Comparison of ENCODE assay signal across 10 cellular contexts in genomic region chr3:186946756-186947375, GRCh38. TPM values are rescaled to one million over a fixed set of nuclear protein-coding genes. Genes with fewer than 3 reads are reported as not detected.
DNase-seq lines count a peak whose midpoint lies in the region; ATAC-seq and TF ChIP-seq lines count a peak whose summit lies in the region.
"Had no signal": no experiment of that assay in that cellular context is flagged by ENCODE, and none has a peak within 500 bp of the region (broad histone marks: within the 10 kb centered on the region; RNA-seq: fewer than 3 reads in every experiment).

No MANE protein-coding gene starts in this region.

- no peaks in the 10 kb centered on the region for H3K27me3 ChIP-seq in colonic mucosa

- ATAC-seq in activated T-cell treated with anti-CD3 and anti-CD28 coated beads, Interleukin-2, amount 50 U/mL, for 4 hours = no peak
- ATAC-seq in GM21447 (IDR thresholded peaks at IDR 0.05; ENCODE audit: unreplicated experiment) (peak; percentile 91), HG03558 (IDR thresholded peaks at IDR 0.05; ENCODE audit: extremely low read depth, unreplicated experiment) (peak; percentile 52)
- ATAC-seq: Panc1 had no signal

- no peaks in the 10 kb centered on the region for H3K4me1 ChIP-seq in colonic mucosa

- H3K9me3 Mint-ChIP-seq in activated T-cell treated with anti-CD3 and anti-CD28 coated beads, Interleukin-2, amount 50 U/mL, for 24 hours = peaks cover 3% of the 10 kb centered on the region
- H3K9me3 Mint-ChIP-seq in activated T-cell treated with anti-CD3 and anti-CD28 coated beads, Interleukin-2, amount 50 U/mL, for 4 hours = peaks cover 4% of the 10 kb centered on the region
- H3K9me3 Mint-ChIP-seq in neural crest cell = peaks cover 3% of the 10 kb centered on the region

- no peaks in the 10 kb centered on the region for H3K9me3 ChIP-seq in colonic mucosa

- peaks cover 62% of the 10 kb centered on the region for H3K4me1 Mint-ChIP-seq in activated T-cell treated with anti-CD3 and anti-CD28 coated beads, Interleukin-2, amount 50 U/mL, for 24 hours (ENCODE audit: low read depth)
- H3K4me1 Mint-ChIP-seq in activated T-cell treated with anti-CD3 and anti-CD28 coated beads, Interleukin-2, amount 50 U/mL, for 4 hours (ENCODE audit: low read depth) = peaks cover 69% of the 10 kb centered on the region
- peaks cover 8% of the 10 kb centered on the region for H3K4me1 Mint-ChIP-seq in neural crest cell

- H3K36me3 ChIP-seq in colonic mucosa = no peaks in the 10 kb centered on the region

- no peak for DNase-seq in activated T-cell treated with anti-CD3 and anti-CD28 coated beads, Interleukin-2, amount 50 U/mL, for 24 hours
- no peak for DNase-seq in activated T-cell treated with anti-CD3 and anti-CD28 coated beads, Interleukin-2, amount 50 U/mL, for 4 hours
- DNase-seq in neural crest cell (ENCODE audit: low read depth, low spot score) = no peak
- DNase-seq in globus pallidus (ENCODE audit: low spot score) = no peak
- no peak for DNase-seq in NCI-H2196 treated with DMSO at 0.1 percent for 48 hours (lab: John Stamatoyannopoulos, UW; ENCODE audit: unreplicated experiment)
- no peak for DNase-seq in colonic mucosa

- H3K4me3 ChIP-seq in colonic mucosa = no peak overlapping the region

- H3K4me3 Mint-ChIP-seq in activated T-cell treated with anti-CD3 and anti-CD28 coated beads, Interleukin-2, amount 50 U/mL, for 24 hours = no peak overlapping the region
- H3K4me3 Mint-ChIP-seq in activated T-cell treated with anti-CD3 and anti-CD28 coated beads, Interleukin-2, amount 50 U/mL, for 4 hours = no peak overlapping the region
- no peak overlapping the region for H3K4me3 Mint-ChIP-seq in neural crest cell
- H3K4me3 Mint-ChIP-seq: activated naive CD8-positive, alpha-beta T cell had no signal

- no peak overlapping the region for H3K9ac ChIP-seq in colonic mucosa (ENCODE audit: low read depth in 2 of 2, low read length in 2 of 2)

- no peaks in the 10 kb centered on the region for H3K27me3 Mint-ChIP-seq in activated T-cell treated with anti-CD3 and anti-CD28 coated beads, Interleukin-2, amount 50 U/mL, for 24 hours
- H3K27me3 Mint-ChIP-seq in activated T-cell treated with anti-CD3 and anti-CD28 coated beads, Interleukin-2, amount 50 U/mL, for 4 hours (ENCODE audit: low read depth) = no peaks in the 10 kb centered on the region
- no peaks in the 10 kb centered on the region for H3K27me3 Mint-ChIP-seq in neural crest cell (ENCODE audit: low read depth)
- H3K27me3 Mint-ChIP-seq: activated naive CD8-positive, alpha-beta T cell had no signal

- H3K27ac Mint-ChIP-seq in activated T-cell treated with anti-CD3 and anti-CD28 coated beads, Interleukin-2, amount 50 U/mL, for 24 hours = peak overlapping the region; percentile 3
- peak overlapping the region; percentile 23 for H3K27ac Mint-ChIP-seq in neural crest cell (ENCODE audit: unreplicated experiment)
- H3K27ac Mint-ChIP-seq: activated naive CD8-positive, alpha-beta T cell had no signal

- H3K27ac ChIP-seq in colonic mucosa = no peak overlapping the region

- no peak for TF ChIP-seq CTCF in neural crest cell (conservative IDR thresholded peaks at IDR 0.05)
- TF ChIP-seq CTCF in colonic mucosa (IDR thresholded peaks at IDR 0.05) = no peak

- intact Hi-C loops in colonic mucosa (cut with DNase I) = no loop called here

- peaks cover 86% of the 10 kb centered on the region for H3K36me3 Mint-ChIP-seq in activated T-cell treated with anti-CD3 and anti-CD28 coated beads, Interleukin-2, amount 50 U/mL, for 24 hours (ENCODE audit: low read depth)
- peaks cover 58% of the 10 kb centered on the region for H3K36me3 Mint-ChIP-seq in activated T-cell treated with anti-CD3 and anti-CD28 coated beads, Interleukin-2, amount 50 U/mL, for 4 hours (ENCODE audit: insufficient read depth)
- peaks cover 6% of the 10 kb centered on the region for H3K36me3 Mint-ChIP-seq in neural crest cell (ENCODE audit: low read depth)

RNA-seq across cellular contexts. Expression of gene ST6GAL1, which starts 16.5 kb away (rescaled TPM):
- 100 to 1,000 TPM; 105 to 116 (median 112) TPM for total RNA-seq in activated T-cell treated with anti-CD3 and anti-CD28 coated beads, Interleukin-2, amount 50 U/mL, for 4 hours
- 32.6 and 35.1 TPM in 2 replicates for total RNA-seq in neural crest cell
- 10 to 100 TPM; 57.2 to 81.8 TPM for total RNA-seq in colonic mucosa

Comparison
In these comparisons a context has a peak if more than half of its experiments do, and no peak if none do; other contexts are left out.
1. ATAC-seq: peak in GM21447 (single experiment) and HG03558 (single experiment); none in activated T-cell treated with anti-CD3 and anti-CD28 coated beads, Interleukin-2, amount 50 U/mL, for 4 hours (0 of 2).